8 cellular contexts compared by ENCODE assay signal in genomic region chr16:11405331-11406176, GRCh38.
DNase-seq lines count a peak whose midpoint lies in the region; ATAC-seq and TF ChIP-seq lines count a peak whose summit lies in the region.

No MANE protein-coding gene starts in this region.

- 65 to 66% methylated on average over 11 of the region's 11 CpGs for WGBS in GM23248 (ENCODE audit: low coverage in 1 of 2, low lambda C conversion rate in 2 of 2, missing lambda C conversion rate in 2 of 2), 2 experiments
- WGBS in lung, 2 donors = 67 to 71% methylated on average over 11 of the region's 11 CpGs

- DNase-seq in AG04450 (ENCODE audit: low read depth, low spot score) (no peak), GM23248 (peak; percentile 39), SK-MEL-5 (ENCODE audit: low read depth, low spot score) (peak; percentile 77), adipocyte (ENCODE audit: low read depth) (peak; percentile 50), lung (ENCODE audit: low spot score) (no peak), type B pancreatic cell (ENCODE audit: extremely low spot score, unreplicated experiment) (no peak), NCI-H2029 (lab: John Stamatoyannopoulos, UW) (no peak)

- H3K27ac ChIP-seq in AG04450 (ENCODE audit: low read depth, low read length) (no peak overlapping the region), GM23248 (no peak overlapping the region), lung (ENCODE audit: low read depth in 1 of 2, low read length in 1 of 2) (no peak overlapping the region)

- no peak for ATAC-seq in lung (ENCODE audit: insufficient read depth, low FRiP score)
- no peak for ATAC-seq in HG02588 (IDR thresholded peaks at IDR 0.05; ENCODE audit: unreplicated experiment)

- no peak overlapping the region for H3K4me3 ChIP-seq in AG04450 (ENCODE audit: low read depth, low read length)
- no peak overlapping the region for H3K4me3 ChIP-seq in GM23248
- H3K4me3 ChIP-seq in adipocyte (ENCODE audit: low read length) = no peak overlapping the region
- H3K4me3 ChIP-seq in lung = no peak overlapping the region

- H3K79me2 ChIP-seq in GM23248 (ENCODE audit: insufficient read depth) = no peaks in the 10 kb centered on the region

- no peaks in the 10 kb centered on the region for H3K27me3 ChIP-seq in AG04450 (ENCODE audit: control insufficient read depth, insufficient read depth, low read length)
- H3K27me3 ChIP-seq in GM23248 (replicated peaks; ENCODE audit: insufficient read depth) = no peaks in the 10 kb centered on the region
- H3K27me3 ChIP-seq in adipocyte (replicated peaks; ENCODE audit: control insufficient read depth, insufficient read depth, low read length) = peaks cover 14% of the 10 kb centered on the region
- no peaks in the 10 kb centered on the region for H3K27me3 ChIP-seq in lung (ENCODE audit: control insufficient read depth, insufficient read depth)

- H3K9me3 Mint-ChIP-seq in type B pancreatic cell = peaks cover 6% of the 10 kb centered on the region

- no peaks in the 10 kb centered on the region for H3K27me3 Mint-ChIP-seq in type B pancreatic cell

- no peak overlapping the region for H2AFZ ChIP-seq in GM23248

- H3K4me1 ChIP-seq in GM23248 (ENCODE audit: insufficient read depth) (peaks cover 16% of the 10 kb centered on the region), adipocyte (ENCODE audit: control insufficient read depth, insufficient read depth, low read length) (no peaks in the 10 kb centered on the region), lung (ENCODE audit: control insufficient read depth in 2 of 2, insufficient read depth in 2 of 2, low read length in 2 of 2) (no peaks in the 10 kb centered on the region)

- H3K9me3 ChIP-seq in AG04450 (ENCODE audit: control insufficient read depth, insufficient read depth, low read length) (no peaks in the 10 kb centered on the region; the same call in 1 of the 2 replicates), GM23248 (ENCODE audit: low read depth) (no peaks in the 10 kb centered on the region), adipocyte (ENCODE audit: control insufficient read depth, low read length) (no peaks in the 10 kb centered on the region), lung (ENCODE audit: control insufficient read depth in 2 of 2, insufficient read depth in 1 of 2, low read length in 1 of 2) (no peaks in the 10 kb centered on the region)

- no peaks in the 10 kb centered on the region for H3K9me2 ChIP-seq in GM23248 (ENCODE audit: insufficient read depth)

- no peak overlapping the region for H3K4me3 Mint-ChIP-seq in type B pancreatic cell

- no peak overlapping the region for H3K27ac Mint-ChIP-seq in type B pancreatic cell

- in situ Hi-C loops in GM23248 (cut with MboI) = loop anchor here (10.0 to 25.0 kb wide), 2 partner anchors 249 to 407 kb away; no protein-coding TSS in a partner anchor
- in situ Hi-C loops in SK-MEL-5 (cut with HindIII; ENCODE audit: low pct_unique_long_range_greater_than_20kb, low sequenced_read_pairs) = no loop called here

- H4K20me1 ChIP-seq in GM23248 (ENCODE audit: insufficient read depth) = no peaks in the 10 kb centered on the region

- H3K9ac ChIP-seq in GM23248 (no peak overlapping the region), adipocyte (ENCODE audit: low read length) (no peak overlapping the region)

- CTCF ChIA-PET in AG04450 (lab: Charles Lee) = interaction anchor here (0.6 to 5.8 kb wide), 25 partner anchors 9 to 457 kb away, joined by 3 to 54 read pairs (median 4); no protein-coding TSS in a partner anchor

- no peak overlapping the region for H3K4me2 ChIP-seq in GM23248 (ENCODE audit: unreplicated experiment)

- H3K36me3 ChIP-seq in GM23248 (ENCODE audit: low read depth) (no peaks in the 10 kb centered on the region), adipocyte (ENCODE audit: control insufficient read depth, insufficient read depth, low read length, severe bottlenecking) (no peaks in the 10 kb centered on the region), lung (ENCODE audit: control insufficient read depth in 2 of 2, insufficient read depth in 2 of 2, low read length in 2 of 2) (no peaks in the 10 kb centered on the region)

- TF ChIP-seq CTCF in AG04450 (IDR thresholded peaks at IDR 0.05; ENCODE audit: low read depth, low read length) (peak; percentile 69), lung (IDR thresholded peaks at IDR 0.05; ENCODE audit: control extremely low read depth, extremely low read depth) (peak; percentile 32), type B pancreatic cell (conservative IDR thresholded peaks at IDR 0.05) (peak; percentile 70)

- peaks cover 7% of the 10 kb centered on the region for H3F3A ChIP-seq in GM23248 (ENCODE audit: insufficient read depth)

- peaks cover 13% of the 10 kb centered on the region for H3K4me1 Mint-ChIP-seq in type B pancreatic cell (ENCODE audit: unreplicated experiment)

- H3K36me3 Mint-ChIP-seq in type B pancreatic cell = no peaks in the 10 kb centered on the region

- POLR2A ChIA-PET in AG04450 (lab: Yijun Ruan, JAX) = no interaction called here

Comparison
In these comparisons a context has a peak if more than half of its experiments do, and no peak if none do; other contexts are left out.
1. DNase-seq: peak in GM23248 (single experiment), SK-MEL-5 (single experiment) and adipocyte (single experiment); none in AG04450 (single experiment), lung (single experiment), type B pancreatic cell (single experiment) and NCI-H2029 (single experiment).
2. Peak in every context shown above with its lines, with median percentiles within 50 percentile points of each other: CTCF ChIP-seq.